15 cellular contexts compared by ENCODE assay signal in genomic region chr10:68516766-68517165, GRCh38. TPM values are rescaled to one million over a fixed set of nuclear protein-coding genes. Genes with fewer than 3 reads are reported as not detected.
A peak's percentile ranks its signal among the peaks of the same experiment; 100 is the strongest.
DNase-seq lines count a peak whose midpoint lies in the region; ATAC-seq, FAIRE-seq and TF ChIP-seq lines count a peak whose summit lies in the region.
"Had no signal": no experiment of that assay in that cellular context is flagged by ENCODE, and none has a peak within 500 bp of the region (broad histone marks: within the 10 kb centered on the region; RNA-seq: fewer than 3 reads in every experiment).

No MANE protein-coding gene starts in this region.

- CTCF ChIA-PET in A673 (lab: Charles Lee), result no interaction called here

- peaks cover 6% of the 10 kb centered on the region for H3K4me1 Mint-ChIP-seq in activated T-helper 2 cell treated with anti-CD3 and anti-CD28 coated beads, Interferon-gamma antibody, Interleukin-2, Interleukin-4, amounts not matched to agents 10 μg/mL and 5 μg/mL and 100 μg/mL, durations not matched to agents 14 hours and 24 hours and 36 hours (ENCODE audit: low read depth)

- no peak overlapping the region for H3K4me3 ChIP-seq in A673 (ENCODE audit: low read depth, low read length, poor library complexity, severe bottlenecking)
- H3K4me3 ChIP-seq: BLaER1 treated with 17β-estradiol and CSF1 and Interleukin-3, amounts not matched to agents 10 nM and 100 nM; left lung had no signal

- no peaks in the 10 kb centered on the region for H3K9me3 ChIP-seq in A673 (ENCODE audit: low read depth, low read length, poor library complexity, severe bottlenecking)
- H3K9me3 ChIP-seq: BLaER1 treated with 17β-estradiol and CSF1 and Interleukin-3, amounts not matched to agents 10 nM and 100 nM; left lung had no signal

- peaks cover 8% of the 10 kb centered on the region for H3K4me1 ChIP-seq in A673 (ENCODE audit: insufficient read depth, low read length, poor library complexity, severe bottlenecking)
- H3K4me1 ChIP-seq: BLaER1 treated with 17β-estradiol and CSF1 and Interleukin-3, amounts not matched to agents 10 nM and 100 nM; left lung had no signal

- peak overlapping the region; percentile 40 for H3K27ac Mint-ChIP-seq in activated T-helper 2 cell treated with anti-CD3 and anti-CD28 coated beads, Interferon-gamma antibody, Interleukin-2, Interleukin-4, amounts not matched to agents 10 μg/mL and 5 μg/mL and 100 μg/mL, durations not matched to agents 14 hours and 24 hours and 36 hours

- H3K9me3 Mint-ChIP-seq in activated T-helper 2 cell treated with anti-CD3 and anti-CD28 coated beads, Interferon-gamma antibody, Interleukin-2, Interleukin-4, amounts not matched to agents 10 μg/mL and 5 μg/mL and 100 μg/mL, durations not matched to agents 14 hours and 24 hours and 36 hours, result no peaks in the 10 kb centered on the region

- ATAC-seq in GM18873 (IDR thresholded peaks at IDR 0.05; ENCODE audit: low FRiP score, unreplicated experiment) (no peak), HG02588 (IDR thresholded peaks at IDR 0.05; ENCODE audit: unreplicated experiment) (no peak)
- ATAC-seq: left lung had no signal

- BruUV-seq in A673 (replicated peaks; lab: Mats Ljungman, UMichigan), result no TSS peak

- no peaks in the 10 kb centered on the region for H3K27me3 Mint-ChIP-seq in activated T-helper 2 cell treated with anti-CD3 and anti-CD28 coated beads, Interferon-gamma antibody, Interleukin-2, Interleukin-4, amounts not matched to agents 10 μg/mL and 5 μg/mL and 100 μg/mL, durations not matched to agents 14 hours and 24 hours and 36 hours (ENCODE audit: low read depth)

- TF ChIP-seq CTCF in A673 (conservative IDR thresholded peaks at IDR 0.05; ENCODE audit: low read depth, low read length) (no peak), D721Med (IDR thresholded peaks at IDR 0.05; ENCODE audit: insufficient read depth, missing control alignments) (no peak), GM20000 (IDR thresholded peaks at IDR 0.05; ENCODE audit: extremely low read depth, missing control alignments) (no peak)

- peaks cover 11% of the 10 kb centered on the region for H3K36me3 Mint-ChIP-seq in activated T-helper 2 cell treated with anti-CD3 and anti-CD28 coated beads, Interferon-gamma antibody, Interleukin-2, Interleukin-4, amounts not matched to agents 10 μg/mL and 5 μg/mL and 100 μg/mL, durations not matched to agents 14 hours and 24 hours and 36 hours (ENCODE audit: low read depth)

- H3K36me3 ChIP-seq in A673 (ENCODE audit: insufficient read depth, low read length, poor library complexity, severe bottlenecking), result no peaks in the 10 kb centered on the region

- intact Hi-C loops in A673 (cut with micrococcal nuclease; ENCODE audit: unreplicated experiment), result no loop called here
- intact Hi-C loops in activated T-helper 2 cell treated with anti-CD3 and anti-CD28 coated beads, Interferon-gamma antibody, Interleukin-2, Interleukin-4, amounts not matched to agents 10 μg/mL and 5 μg/mL and 100 μg/mL, durations not matched to agents 14 hours and 24 hours and 36 hours (cut with micrococcal nuclease), result no loop called here

- DNase-seq in A673 (ENCODE audit: low spot score) (peak; percentile 25), Daoy (ENCODE audit: low read depth) (peak; percentile 19), fibroblast of the conjunctiva (ENCODE audit: low read depth) (peak; percentile 52), D721Med (ENCODE audit: insufficient read length, low spot score) (no peak), GM20000 (ENCODE audit: low spot score) (no peak)
- DNase-seq in activated T-helper 2 cell treated with anti-CD3 and anti-CD28 coated beads, Interferon-gamma antibody, Interleukin-2, Interleukin-4, amounts not matched to agents 10 μg/mL and 5 μg/mL and 100 μg/mL, durations not matched to agents 14 hours and 24 hours and 36 hours (ENCODE audit: low spot score), result no peak
- DNase-seq: DMS53, left lung, NCI-H1694, T-helper 2 cell had no signal

- POLR2A ChIA-PET in A673 (lab: Charles Lee; ENCODE audit: low non-redundant PET), result no interaction called here

- H3K4me3 Mint-ChIP-seq in activated T-helper 2 cell treated with anti-CD3 and anti-CD28 coated beads, Interferon-gamma antibody, Interleukin-2, Interleukin-4, amounts not matched to agents 10 μg/mL and 5 μg/mL and 100 μg/mL, durations not matched to agents 14 hours and 24 hours and 36 hours (ENCODE audit: low read depth), result no peak overlapping the region

- H3K27me3 ChIP-seq in A673 (replicated peaks; ENCODE audit: insufficient read depth, low read depth, low read length, poor library complexity), result no peaks in the 10 kb centered on the region
- H3K27me3 ChIP-seq: BLaER1 treated with 17β-estradiol and CSF1 and Interleukin-3, amounts not matched to agents 10 nM and 100 nM; left lung had no signal

- no peak overlapping the region for H3K27ac ChIP-seq in A673 (ENCODE audit: low read depth, low read length, poor library complexity, severe bottlenecking)
- H3K27ac ChIP-seq: BLaER1 treated with 17β-estradiol and CSF1 and Interleukin-3, amounts not matched to agents 10 nM and 100 nM; left lung had no signal

- no peak for FAIRE-seq in D721Med (lab: Jason Lieb, UNC)
- FAIRE-seq: colon, endothelial cell of umbilical vein had no signal

RNA-seq across cellular contexts. Expression of gene SLC25A16, which starts 10.6 kb away (rescaled TPM):
- 17.9 and 19.1 TPM in 2 replicates for total RNA-seq in A673 (2021)
- 15.7 and 72.5 TPM in 2 replicates for total RNA-seq in Daoy (2014; rRNA removed; shearing (Covaris generic))
- 14.3 and 19.0 TPM in 2 replicates for total RNA-seq in activated T-helper 2 cell treated with anti-CD3 and anti-CD28 coated beads, Interferon-gamma antibody, Interleukin-2, Interleukin-4, amounts not matched to agents 10 μg/mL and 5 μg/mL and 100 μg/mL, durations not matched to agents 14 hours and 24 hours and 36 hours

RNA-seq across cellular contexts. Expression of gene TET1, which starts 43.4 kb away (rescaled TPM):
- total RNA-seq in A673 (2021), result 15.2 and 17.4 TPM in 2 replicates
- total RNA-seq in Daoy (2014; rRNA removed; shearing (Covaris generic)), result 0.21 and 0.57 TPM in 2 replicates
- 1.5 and 1.6 TPM in 2 replicates for total RNA-seq in activated T-helper 2 cell treated with anti-CD3 and anti-CD28 coated beads, Interferon-gamma antibody, Interleukin-2, Interleukin-4, amounts not matched to agents 10 μg/mL and 5 μg/mL and 100 μg/mL, durations not matched to agents 14 hours and 24 hours and 36 hours

RNA-seq across cellular contexts. Expression of gene DNA2, which starts 45.0 kb away (rescaled TPM):
- 48.7 and 51.9 TPM in 2 replicates for total RNA-seq in A673 (2021)
- total RNA-seq in Daoy (2014; rRNA removed; shearing (Covaris generic)), result 24.1 and 36.6 TPM in 2 replicates
- total RNA-seq in activated T-helper 2 cell treated with anti-CD3 and anti-CD28 coated beads, Interferon-gamma antibody, Interleukin-2, Interleukin-4, amounts not matched to agents 10 μg/mL and 5 μg/mL and 100 μg/mL, durations not matched to agents 14 hours and 24 hours and 36 hours, result 51.6 and 54.3 TPM in 2 replicates

Comparison
In these comparisons a context has a peak if more than half of its experiments do, and no peak if none do; other contexts are left out.
1. DNase-seq: peak in A673 (single experiment), Daoy (single experiment) and fibroblast of the conjunctiva (single experiment); none in activated T-helper 2 cell treated with anti-CD3 and anti-CD28 coated beads, Interferon-gamma antibody, Interleukin-2, Interleukin-4, amounts not matched to agents 10 μg/mL and 5 μg/mL and 100 μg/mL, durations not matched to agents 14 hours and 24 hours and 36 hours (single experiment), D721Med (single experiment) and GM20000 (single experiment).